Comparison of ENCODE assay signal across 10 cellular contexts in genomic region chr15:44796508-44796907, GRCh38.
"Had no signal": no experiment of that assay in that cellular context is flagged by ENCODE, and none has a peak within 500 bp of the region (broad histone marks: within the 10 kb centered on the region; RNA-seq: fewer than 3 reads in every experiment).

No MANE protein-coding gene starts in this region.

- H3K9me3 Mint-ChIP-seq: H9, HFFc6 had no signal

- H3K27ac Mint-ChIP-seq: H9, HFFc6 had no signal

- H3K9ac ChIP-seq: GM23248, KMS-11 had no signal

- H3K4me3 Mint-ChIP-seq: H9, HFFc6 had no signal

- FAIRE-seq: HepG2 had no signal

- ATAC-seq: HepG2 had no signal

- H3K4me2 ChIP-seq: KMS-11 had no signal

- H2AFZ ChIP-seq: GM23248 had no signal

- H3K4me3 ChIP-seq: GM23248 had no signal

- H3K27ac ChIP-seq: GM23248, HL-60, KMS-11 had no signal

- DNase-seq: GM23248, GOT3, H9, HCEC 1CT, HFFc6, IMR-90, KBM-7 had no signal

- H3K4me1 Mint-ChIP-seq: H9 had no signal
